Comparison of ENCODE assay signal across 14 cellular contexts in genomic region chr6:62298745-62299392, GRCh38. TPM values are rescaled to one million over a fixed set of nuclear protein-coding genes. Genes with fewer than 3 reads are reported as not detected.
DNase-seq lines count a peak whose midpoint lies in the region; ATAC-seq and TF ChIP-seq lines count a peak whose summit lies in the region.
"Had no signal": no experiment of that assay in that cellular context is flagged by ENCODE, and none has a peak within 500 bp of the region (broad histone marks: within the 10 kb centered on the region; RNA-seq: fewer than 3 reads in every experiment).

No MANE protein-coding gene starts in this region.

- H3K9ac ChIP-seq in BLaER1 treated with 17β-estradiol and CSF1 and Interleukin-3, amounts not matched to agents 10 nM and 100 nM: no peak overlapping the region
- peak overlapping the region; percentile 35; the same call in 1 of the 2 replicates for H3K9ac ChIP-seq in KMS-11

- TF ChIP-seq CTCF in KMS-11 (conservative IDR thresholded peaks at IDR 0.05; ENCODE audit: low read depth, low read length): no peak

- H3K27ac ChIP-seq in BLaER1 treated with 17β-estradiol and CSF1 and Interleukin-3, amounts not matched to agents 10 nM and 100 nM: peak overlapping the region in 8 of 11 experiments; percentile 3 to 61 (median 48); a peak in 13 of 22 replicates
- peak overlapping the region; percentile 37; the same call in 1 of the 2 replicates for H3K27ac ChIP-seq in KMS-11
- no peak overlapping the region for H3K27ac ChIP-seq in CD4-positive, alpha-beta memory T cell (ENCODE audit: low read depth, low read length)

- peaks cover 0 to 8% (median 3%) of the 10 kb centered on the region in 8 donors for H3K9me3 Mint-ChIP-seq in CD4-positive, alpha-beta memory T cell
- H3K9me3 Mint-ChIP-seq: brain had no signal

- H3K36me3 Mint-ChIP-seq in CD4-positive, alpha-beta memory T cell: no peaks in the 10 kb centered on the region
- H3K36me3 Mint-ChIP-seq: brain, mesothelial cell of epicardium had no signal

- no peaks in the 10 kb centered on the region for H3K4me1 Mint-ChIP-seq in CD4-positive, alpha-beta memory T cell
- H3K4me1 Mint-ChIP-seq: brain, mesothelial cell of epicardium had no signal

- DNase-seq in G401 (ENCODE audit: low spot score): no peak
- no peak for DNase-seq in NCI-H1092 (lab: John Stamatoyannopoulos, UW)
- no peak for DNase-seq in CD4-positive, alpha-beta memory T cell
- DNase-seq in HuH-7 (ENCODE audit: low spot score): no peak
- DNase-seq: activated CD8-positive, alpha-beta T cell treated with anti-CD3 and anti-CD28 coated beads, Interleukin-2, amount 10 ng/mL, durations not matched to agents 7 days and 5 days; foreskin melanocyte had no signal

- no peaks in the 10 kb centered on the region for H3K36me3 ChIP-seq in BLaER1 treated with 17β-estradiol and CSF1 and Interleukin-3, amounts not matched to agents 10 nM and 100 nM
- no peaks in the 10 kb centered on the region for H3K36me3 ChIP-seq in KMS-11 (ENCODE audit: insufficient read depth)
- H3K36me3 ChIP-seq in CD4-positive, alpha-beta memory T cell (ENCODE audit: insufficient read depth, low read length): no peaks in the 10 kb centered on the region

- peak overlapping the region in 9 of 11 experiments; percentile 19 to 73 (median 47); a peak in 14 of 22 replicates for H3K4me2 ChIP-seq in BLaER1 treated with 17β-estradiol and CSF1 and Interleukin-3, amounts not matched to agents 10 nM and 100 nM
- H3K4me2 ChIP-seq in KMS-11: peak overlapping the region; percentile 51

- POLR2A ChIA-PET in CD4-positive, alpha-beta memory T cell (lab: Charles Lee; ENCODE audit: partially characterized antibody): no interaction called here

- no peaks in the 10 kb centered on the region for H3K27me3 ChIP-seq in BLaER1 treated with 17β-estradiol and CSF1 and Interleukin-3, amounts not matched to agents 10 nM and 100 nM
- no peaks in the 10 kb centered on the region for H3K27me3 ChIP-seq in KMS-11 (ENCODE audit: insufficient read depth, low read depth)
- no peaks in the 10 kb centered on the region for H3K27me3 ChIP-seq in CD4-positive, alpha-beta memory T cell (ENCODE audit: insufficient read depth, low read length)

- H3K27ac Mint-ChIP-seq in CD4-positive, alpha-beta memory T cell: no peak overlapping the region
- H3K27ac Mint-ChIP-seq: activated CD8-positive, alpha-beta T cell treated with anti-CD3 and anti-CD28 coated beads, Interleukin-2, amount 10 ng/mL, durations not matched to agents 7 days and 5 days; brain; mesothelial cell of epicardium had no signal

- no peak overlapping the region for H3K4me3 Mint-ChIP-seq in CD4-positive, alpha-beta memory T cell
- H3K4me3 Mint-ChIP-seq: activated CD8-positive, alpha-beta T cell treated with anti-CD3 and anti-CD28 coated beads, Interleukin-2, amount 10 ng/mL, durations not matched to agents 7 days and 5 days; brain; mesothelial cell of epicardium had no signal

- H3K4me3 ChIP-seq in BLaER1 treated with 17β-estradiol and CSF1 and Interleukin-3, amounts not matched to agents 10 nM and 100 nM: no peak overlapping the region
- H3K4me3 ChIP-seq in KMS-11 (IDR thresholded peaks at IDR 0.05; ENCODE audit: insufficient read depth, low read depth, low read length): no peak overlapping the region
- H3K4me3 ChIP-seq in CD4-positive, alpha-beta memory T cell (ENCODE audit: low read length in 2 of 2): no peak overlapping the region

- ATAC-seq in GM19324 (IDR thresholded peaks at IDR 0.05; ENCODE audit: low FRiP score, unreplicated experiment) (peak; percentile 91), HG02870 (IDR thresholded peaks at IDR 0.05; ENCODE audit: unreplicated experiment) (peak; percentile 79)
- ATAC-seq: activated CD8-positive, alpha-beta T cell treated with anti-CD3 and anti-CD28 coated beads, Interleukin-2, amount 10 ng/mL, durations not matched to agents 7 days and 5 days had no signal

- CTCF ChIA-PET in CD4-positive, alpha-beta memory T cell (lab: Charles Lee; ENCODE audit: partially characterized antibody): no interaction called here

- H3K4me1 ChIP-seq in BLaER1 treated with 17β-estradiol and CSF1 and Interleukin-3, amounts not matched to agents 10 nM and 100 nM: peaks cover 11 to 36% (median 18%) of the 10 kb centered on the region in 10 experiments
- H3K4me1 ChIP-seq in KMS-11 (ENCODE audit: low read depth, poor library complexity, severe bottlenecking): peaks cover 19% of the 10 kb centered on the region
- H3K4me1 ChIP-seq in CD4-positive, alpha-beta memory T cell (ENCODE audit: insufficient read depth, low read length): no peaks in the 10 kb centered on the region

- in situ Hi-C loops in G401 (cut with HindIII; ENCODE audit: low sequenced_read_pairs): no loop called here

- H3K27me3 Mint-ChIP-seq in CD4-positive, alpha-beta memory T cell: no peaks in the 10 kb centered on the region

- H3K79me2 ChIP-seq in KMS-11 (ENCODE audit: insufficient read depth, low read depth): no peaks in the 10 kb centered on the region

- intact Hi-C loops in CD4-positive, alpha-beta memory T cell (cut with micrococcal nuclease): no loop called here

- H2AFZ ChIP-seq in KMS-11 (ENCODE audit: low read depth): peak overlapping the region; percentile 68

- H3K9me3 ChIP-seq in BLaER1 treated with 17β-estradiol and CSF1 and Interleukin-3, amounts not matched to agents 10 nM and 100 nM (replicated peaks in 1 of 11): peaks cover 18 to 40% (median 27%) of the 10 kb centered on the region in 11 experiments; a peak in 20 of 22 replicates
- H3K9me3 ChIP-seq in CD4-positive, alpha-beta memory T cell (ENCODE audit: control insufficient read depth in 1 of 2, low read length in 2 of 2): no peaks in the 10 kb centered on the region

- no peaks in the 10 kb centered on the region for H4K20me1 ChIP-seq in BLaER1 treated with 17β-estradiol and CSF1 and Interleukin-3, amounts not matched to agents 10 nM and 100 nM
- no peaks in the 10 kb centered on the region for H4K20me1 ChIP-seq in KMS-11 (ENCODE audit: insufficient read depth)

RNA-seq across cellular contexts. Expression of gene KHDRBS2, which starts 12.8 kb away (rescaled TPM):
- not detected in 2 replicates for total RNA-seq in G401 (2014; rRNA removed; shearing (Covaris generic))
- total RNA-seq in CD4-positive, alpha-beta memory T cell: not detected
- polyA plus RNA-seq in CD4-positive, alpha-beta memory T cell: not detected
- total RNA-seq: activated CD8-positive, alpha-beta T cell treated with anti-CD3 and anti-CD28 coated beads, Interleukin-2, amount 10 ng/mL, durations not matched to agents 7 days and 5 days; RPMI7951 had no signal
- polyA plus RNA-seq: AG04450 had no signal
